In genomic region chrX:70132244-70132643, GRCh38 we compare ENCODE assay signal across 10 cellular contexts. TPM values are rescaled to one million over a fixed set of nuclear protein-coding genes. Genes with fewer than 3 reads are reported as not detected.
A peak's percentile ranks its signal among the peaks of the same experiment; 100 is the strongest.
DNase-seq lines count a peak whose midpoint lies in the region; TF ChIP-seq lines count a peak whose summit lies in the region.
"Had no signal": no experiment of that assay in that cellular context is flagged by ENCODE, and none has a peak within 500 bp of the region (broad histone marks: within the 10 kb centered on the region; RNA-seq: fewer than 3 reads in every experiment).

No MANE protein-coding gene starts in this region.

- no peaks in the 10 kb centered on the region for H3K9me3 Mint-ChIP-seq in T-helper 1 cell treated with Interleukin-12 subunit alpha and Interleukin-12 subunit beta and Interleukin-4 antibody, amounts not matched to agents 30 μg/mL and 1 μg/mL, for 36 hours
- peaks cover 15% of the 10 kb centered on the region for H3K9me3 Mint-ChIP-seq in mesothelial cell of epicardium

- no peak for TF ChIP-seq CTCF in mesothelial cell of epicardium (IDR thresholded peaks at IDR 0.05; ENCODE audit: unreplicated experiment)

- in situ Hi-C loops in KBM-7 (cut with MboI; ENCODE audit: low pct_unique_long_range_greater_than_20kb, low sequenced_read_pairs) = no loop called here

- H3K27ac Mint-ChIP-seq in T-helper 1 cell treated with Interleukin-12 subunit alpha and Interleukin-12 subunit beta and Interleukin-4 antibody, amounts not matched to agents 30 μg/mL and 1 μg/mL, for 36 hours = no peak overlapping the region
- H3K27ac Mint-ChIP-seq in mesothelial cell of epicardium = peak overlapping the region; percentile 28

- DNase-seq in NCI-H1092 treated with DMSO at 0.1 percent for 48 hours (lab: John Stamatoyannopoulos, UW) = peak; percentile 17
- no peak for DNase-seq in NCI-H1092 (lab: John Stamatoyannopoulos, UW)
- peak; percentile 30 for DNase-seq in KBM-7
- DNase-seq in mesothelial cell of epicardium (ENCODE audit: low spot score in 2 of 2, unreplicated experiment in 2 of 2) = no peak
- DNase-seq in NK-92 (lab: John Stamatoyannopoulos, UW; ENCODE audit: unreplicated experiment) = no peak
- no peak for DNase-seq in occipital lobe (lab: John Stamatoyannopoulos, UW)
- no peak for DNase-seq in stimulated activated CD8-positive, alpha-beta memory T cell treated with anti-CD3 and anti-CD28 coated beads, Interleukin-4, amount 100 ng/mL, for 48 hours
- DNase-seq: 8988T had no signal

- H3K36me3 Mint-ChIP-seq in T-helper 1 cell treated with Interleukin-12 subunit alpha and Interleukin-12 subunit beta and Interleukin-4 antibody, amounts not matched to agents 30 μg/mL and 1 μg/mL, for 36 hours (ENCODE audit: low read depth) = peaks cover 10% of the 10 kb centered on the region
- peaks cover 4% of the 10 kb centered on the region for H3K36me3 Mint-ChIP-seq in mesothelial cell of epicardium

- H3K4me1 Mint-ChIP-seq in T-helper 1 cell treated with Interleukin-12 subunit alpha and Interleukin-12 subunit beta and Interleukin-4 antibody, amounts not matched to agents 30 μg/mL and 1 μg/mL, for 36 hours (ENCODE audit: low read depth) = peaks cover 19% of the 10 kb centered on the region
- peaks cover 14% of the 10 kb centered on the region for H3K4me1 Mint-ChIP-seq in mesothelial cell of epicardium

- no peaks in the 10 kb centered on the region for H3K27me3 Mint-ChIP-seq in T-helper 1 cell treated with Interleukin-12 subunit alpha and Interleukin-12 subunit beta and Interleukin-4 antibody, amounts not matched to agents 30 μg/mL and 1 μg/mL, for 36 hours (ENCODE audit: low read depth)
- no peaks in the 10 kb centered on the region for H3K27me3 Mint-ChIP-seq in mesothelial cell of epicardium (ENCODE audit: low read depth)

- H3K4me3 Mint-ChIP-seq in T-helper 1 cell treated with Interleukin-12 subunit alpha and Interleukin-12 subunit beta and Interleukin-4 antibody, amounts not matched to agents 30 μg/mL and 1 μg/mL, for 36 hours = peak overlapping the region; percentile 37
- H3K4me3 Mint-ChIP-seq in mesothelial cell of epicardium = peak overlapping the region; percentile 42

RNA-seq across cellular contexts. Expression of gene IGBP1, which starts 1.0 kb away (rescaled TPM):
- 60.1 to 63.9 TPM (median 61.1 TPM) in 3 replicates for total RNA-seq in mesothelial cell of epicardium
- 94.7 TPM for total RNA-seq in occipital lobe

RNA-seq across cellular contexts. Expression of gene DGAT2L6, which starts 45.0 kb away (rescaled TPM):
- total RNA-seq in mesothelial cell of epicardium (not detected in 3 replicates), occipital lobe (not detected)
- total RNA-seq: pulmonary artery endothelial cell had no signal

Comparison
In these comparisons a context has a peak if more than half of its experiments do, and no peak if none do; other contexts are left out.
1. DNase-seq: peak in NCI-H1092 treated with DMSO at 0.1 percent for 48 hours (single experiment) and KBM-7 (single experiment); none in NCI-H1092 (single experiment), mesothelial cell of epicardium (0 of 2), NK-92 (single experiment), occipital lobe (single experiment) and stimulated activated CD8-positive, alpha-beta memory T cell treated with anti-CD3 and anti-CD28 coated beads, Interleukin-4, amount 100 ng/mL, for 48 hours (single experiment).